Comparison of ENCODE assay signal across 19 cellular contexts in genomic region chr3:155594836-155595235, GRCh38.
DNase-seq lines count a peak whose midpoint lies in the region; ATAC-seq, FAIRE-seq and TF ChIP-seq lines count a peak whose summit lies in the region.
"Had no signal": no experiment of that assay in that cellular context is flagged by ENCODE, and none has a peak within 500 bp of the region (broad histone marks: within the 10 kb centered on the region; RNA-seq: fewer than 3 reads in every experiment).

No MANE protein-coding gene starts in this region.

- TF ChIP-seq EP300 in SK-N-SH (IDR thresholded peaks at IDR 0.05; ENCODE audit: borderline replicate concordance in 1 of 2, low read depth in 1 of 2, low read length in 1 of 2) (no peak), HepG2 (IDR thresholded peaks at IDR 0.05; ENCODE audit: low read depth in 2 of 2, low read length in 2 of 2) (no peak), HepG2 (CRISPR knock-in tag; IDR thresholded peaks at IDR 0.05; ENCODE audit: borderline replicate concordance) (no peak)

- DNase-seq in SK-N-SH (no peak), endodermal cell (peak; percentile 61), HepG2 (ENCODE audit: low spot score) (no peak), H4 (ENCODE audit: low spot score) (no peak)
- no peak for DNase-seq in activated naive CD4-positive, alpha-beta T cell (lab: John Stamatoyannopoulos, UW)
- DNase-seq: AML-193; Caco-2; CD4-positive, alpha-beta T cell; GDM1 had no signal

- H4K20me1 ChIP-seq in SK-N-SH (ENCODE audit: insufficient read depth) (no peaks in the 10 kb centered on the region), HepG2 (ENCODE audit: insufficient read depth, low read length) (no peaks in the 10 kb centered on the region)

- 60% methylated on average over 2 of the region's 2 CpGs for WGBS in SK-N-SH (ENCODE audit: low lambda C conversion rate)
- 44 to 80% methylated on average over 2 of the region's 2 CpGs for WGBS in endodermal cell (ENCODE audit: insufficient coverage in 1 of 2, insufficient read length in 1 of 2), 2 experiments
- 62% methylated on average over 2 of the region's 2 CpGs for WGBS in HepG2 (ENCODE audit: low lambda C conversion rate)

- no peak for TF ChIP-seq POLR2A in HepG2 (IDR thresholded peaks at IDR 0.05; ENCODE audit: insufficient read depth in 1 of 2, low read depth in 2 of 2, low read length in 2 of 2)

- no peaks in the 10 kb centered on the region for H3K9me3 ChIP-seq in SK-N-SH
- no peaks in the 10 kb centered on the region for H3K9me3 ChIP-seq in endodermal cell (ENCODE audit: control insufficient read depth, low read length)
- H3K9me3 ChIP-seq in HepG2 (ENCODE audit: low read length): no peaks in the 10 kb centered on the region
- H3K9me3 ChIP-seq: A549, Caco-2, HAP-1 had no signal

- H3K4me1 Mint-ChIP-seq in endodermal cell: peaks cover 37% of the 10 kb centered on the region

- FAIRE-seq in HepG2 (lab: Jason Lieb, UNC): no peak
- FAIRE-seq: A549, D721Med, GM12892, GM18507, H1 had no signal

- H3K4me1 ChIP-seq in SK-N-SH (ENCODE audit: control insufficient read depth in 1 of 2, insufficient read depth in 2 of 2, low read depth in 1 of 2, low read length in 1 of 2) (peaks cover 0 to 6% of the 10 kb centered on the region in 2 experiments; a peak in 1 of 4 replicates), endodermal cell (ENCODE audit: control insufficient read depth, insufficient read depth, low read length) (peaks cover 11% of the 10 kb centered on the region), HepG2 (ENCODE audit: insufficient read depth, low read length) (peaks cover 22% of the 10 kb centered on the region)
- H3K4me1 ChIP-seq: A549, Caco-2, HAP-1 had no signal

- POLR2A ChIA-PET in SK-N-SH (lab: Yijun Ruan, JAX) (interaction anchor here (0.6 kb wide), 1 partner anchor 18 kb away, joined by 3 read pairs; no protein-coding TSS in a partner anchor), HepG2 (lab: Yijun Ruan, JAX) (interaction anchor here (2.8 kb wide), 1 partner anchor 11 kb away, joined by 17 read pairs; no protein-coding TSS in a partner anchor)

- H3K4me2 ChIP-seq in SK-N-SH (no peak overlapping the region), HepG2 (ENCODE audit: low read depth, low read length) (0 out of 2 replicates have a peak overlapping the region, but pooled peaks have one; percentile 18)
- H3K4me2 ChIP-seq: A549 had no signal

- TF ChIP-seq CTCF in SK-N-SH (IDR thresholded peaks at IDR 0.05) (no peak), endodermal cell (conservative IDR thresholded peaks at IDR 0.05) (no peak), HepG2 (CRISPR knock-in tag; IDR thresholded peaks at IDR 0.05) (no peak)

- no peaks in the 10 kb centered on the region for H3K27me3 Mint-ChIP-seq in endodermal cell (ENCODE audit: insufficient read depth)
- H3K27me3 Mint-ChIP-seq: CD4-positive, alpha-beta T cell had no signal

- no peaks in the 10 kb centered on the region for H3K36me3 ChIP-seq in SK-N-SH (replicated peaks in 1 of 2; ENCODE audit: control insufficient read depth in 1 of 2, insufficient read depth in 2 of 2, low read length in 1 of 2)
- H3K36me3 ChIP-seq in endodermal cell (ENCODE audit: control insufficient read depth, insufficient read depth, low read length): no peaks in the 10 kb centered on the region
- no peaks in the 10 kb centered on the region; a peak in 1 of 5 replicates for H3K36me3 ChIP-seq in HepG2 (replicated peaks in 1 of 2; ENCODE audit: control insufficient read depth in 1 of 2, insufficient read depth in 2 of 2, low read length in 2 of 2)
- H3K36me3 ChIP-seq: HAP-1 had no signal

- H3K4me3 ChIP-seq in SK-N-SH (ENCODE audit: low read depth in 2 of 2, low read length in 1 of 2): no peak overlapping the region
- H3K4me3 ChIP-seq in endodermal cell (ENCODE audit: low read length): peak overlapping the region; percentile 34
- H3K4me3 ChIP-seq in HepG2 (replicated peaks in 1 of 3; ENCODE audit: insufficient read depth in 1 of 3, low read depth in 2 of 3, low read length in 3 of 3): no peak overlapping the region
- H3K4me3 ChIP-seq: A549, HAP-1 had no signal

- H2AFZ ChIP-seq in SK-N-SH (ENCODE audit: low read depth): no peak overlapping the region
- no peak overlapping the region for H2AFZ ChIP-seq in HepG2 (ENCODE audit: low read length)

- H3K9ac ChIP-seq in SK-N-SH (no peak overlapping the region), endodermal cell (ENCODE audit: extremely low read depth, low read length, poor library complexity, severe bottlenecking) (no peak overlapping the region), HepG2 (ENCODE audit: insufficient read depth, low read depth, low read length) (no peak overlapping the region)

- H3K9me2 ChIP-seq in SK-N-SH: no peaks in the 10 kb centered on the region

- H3K4me3 Mint-ChIP-seq in endodermal cell: no peak overlapping the region
- H3K4me3 Mint-ChIP-seq: CD4-positive, alpha-beta T cell had no signal

- no peak overlapping the region for H3K27ac ChIP-seq in SK-N-SH (ENCODE audit: low read depth in 2 of 2, low read length in 1 of 2)
- no peak overlapping the region for H3K27ac ChIP-seq in endodermal cell (ENCODE audit: low read depth, low read length)
- H3K27ac ChIP-seq in HepG2 (ENCODE audit: extremely low read length, insufficient read depth, low read length): peak overlapping the region; percentile 4
- H3K27ac ChIP-seq: 22Rv1, A549, C4-2B had no signal

- H3K36me3 Mint-ChIP-seq in endodermal cell (ENCODE audit: low read depth): peaks cover 15% of the 10 kb centered on the region

- BruUV-seq in HepG2 (replicated peaks; lab: Mats Ljungman, UMichigan): no TSS peak

- H3K27me3 ChIP-seq in SK-N-SH (ENCODE audit: insufficient read depth) (no peaks in the 10 kb centered on the region), endodermal cell (ENCODE audit: control insufficient read depth, insufficient read depth, low read length, poor library complexity, severe bottlenecking) (no peaks in the 10 kb centered on the region), HepG2 (ENCODE audit: control insufficient read depth in 1 of 2, insufficient read depth in 2 of 2, low read length in 2 of 2) (no peaks in the 10 kb centered on the region)

- CTCF ChIA-PET in SK-N-SH (lab: Yijun Ruan, JAX): no interaction called here
- CTCF ChIA-PET in HepG2 (lab: Yijun Ruan, JAX; ENCODE audit: low intra/inter-chr PET ratio, low total read pairs): no interaction called here

- H3F3A ChIP-seq in SK-N-SH (replicated peaks; ENCODE audit: insufficient read depth): no peaks in the 10 kb centered on the region

- in situ Hi-C loops in HepG2 (cut with HindIII; ENCODE audit: extremely low pct_ligation_motif_present, low pct_unique_long_range_greater_than_20kb): no loop called here

- H3K27ac Mint-ChIP-seq in endodermal cell: no peak overlapping the region
- H3K27ac Mint-ChIP-seq: CD4-positive, alpha-beta T cell had no signal

- ATAC-seq in SK-N-SH treated with all-trans-retinoic acid at 6 μM for 48 hours: no peak
- ATAC-seq in HepG2: peak; percentile 72
- ATAC-seq in GM21381 (IDR thresholded peaks at IDR 0.05; ENCODE audit: unreplicated experiment): no peak
- ATAC-seq: A549 had no signal

- intact Hi-C loops in HepG2 (cut with micrococcal nuclease; ENCODE audit: unreplicated experiment): no loop called here

- peaks cover 3% of the 10 kb centered on the region for H3K9me3 Mint-ChIP-seq in endodermal cell
- H3K9me3 Mint-ChIP-seq: CD4-positive, alpha-beta T cell had no signal

- TF ChIP-seq RAD21 in SK-N-SH (IDR thresholded peaks at IDR 0.05; ENCODE audit: low read length) (no peak), HepG2 (CRISPR knock-in tag; IDR thresholded peaks at IDR 0.05) (no peak)

- no peaks in the 10 kb centered on the region for H3K79me2 ChIP-seq in SK-N-SH (ENCODE audit: insufficient read depth)
- H3K79me2 ChIP-seq in HepG2 (ENCODE audit: insufficient read depth, low read length): no peaks in the 10 kb centered on the region

TF ChIP-seq in SK-N-SH, 30 proteins besides CTCF, POLR2A, EP300 and RAD21 (continues in another document):
- TF ChIP-seq RFX5 (IDR thresholded peaks at IDR 0.05; ENCODE audit: low read length): no peak

TF ChIP-seq in SK-N-SH treated with all-trans-retinoic acid at 6 μM for 48 hours, 23 proteins besides CTCF, POLR2A, EP300 and RAD21 (continues in another document):
- no peak for TF ChIP-seq CREB5 (CRISPR knock-in tag; IDR thresholded peaks at IDR 0.05; ENCODE audit: low read depth)

TF ChIP-seq in HepG2, 621 proteins besides CTCF, POLR2A, EP300 and RAD21 (continues in another document):
- TF ChIP-seq GTF3A (CRISPR knock-in tag; conservative IDR thresholded peaks at IDR 0.05) (no peak), SAFB2 (CRISPR knock-in tag; IDR thresholded peaks at IDR 0.05; ENCODE audit: borderline replicate concordance, low read depth) (no peak), MTA3 (CRISPR knock-in tag; IDR thresholded peaks at IDR 0.05) (no peak), PRDM10 (CRISPR knock-in tag; IDR thresholded peaks at IDR 0.05; ENCODE audit: low read depth) (no peak), ATF1 (CRISPR knock-in tag; IDR thresholded peaks at IDR 0.05) (no peak)
